In the genomic region with DNA sequence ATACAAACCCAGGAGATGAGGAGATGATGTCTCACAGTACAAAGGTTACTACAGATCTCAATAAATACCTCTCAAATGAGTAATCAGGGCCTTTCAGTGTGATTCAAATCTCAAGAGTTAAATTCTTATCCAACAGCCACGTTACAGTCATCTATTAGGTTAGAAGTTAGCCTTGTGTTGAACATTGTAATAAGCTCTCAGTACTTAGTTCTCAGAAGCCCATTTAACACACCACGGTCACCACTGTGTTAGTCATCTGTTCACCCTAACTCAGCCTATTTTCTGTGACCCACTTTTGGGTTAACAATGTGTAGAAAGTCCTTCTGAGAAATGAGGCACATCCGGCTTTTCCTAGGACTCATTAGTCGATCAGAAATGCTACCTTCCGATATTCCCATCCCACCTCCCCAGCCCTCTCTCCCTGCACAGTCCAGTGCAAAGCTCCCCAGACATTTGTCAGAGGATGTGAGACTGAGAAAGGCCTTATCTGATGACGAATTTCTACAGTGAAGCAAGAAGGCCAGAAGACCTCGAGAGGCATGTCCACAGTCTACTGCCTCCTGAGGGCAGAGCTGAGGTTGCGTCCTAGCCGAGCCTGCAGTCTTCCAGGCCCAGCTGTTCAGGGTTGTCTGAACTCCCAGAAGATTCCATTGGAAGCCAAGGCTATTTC, we compare ENCODE assay signal across 9 cellular contexts.
DNase-seq lines count a peak whose midpoint lies in the region; ATAC-seq and TF ChIP-seq lines count a peak whose summit lies in the region.
"Had no signal": no experiment of that assay in that cellular context is flagged by ENCODE, and none has a peak within 500 bp of the region (broad histone marks: within the 10 kb centered on the region; RNA-seq: fewer than 3 reads in every experiment).

No MANE protein-coding gene starts in this region.

- no peaks in the 10 kb centered on the region for H3K27me3 ChIP-seq in adrenal gland

- H3K4me1 ChIP-seq in adrenal gland (replicated peaks in 1 of 2): peaks cover 10 to 13% of the 10 kb centered on the region in 2 donors

- TF ChIP-seq CTCF in GM12872 (IDR thresholded peaks at IDR 0.05; ENCODE audit: insufficient read depth, low read depth, low read length): peak; percentile 81
- TF ChIP-seq CTCF in adrenal gland (IDR thresholded peaks at IDR 0.05): peak; percentile 12 to 48 (median 36)

- WGBS in adrenal gland, 4 donors: 29 to 42% (median 40%) methylated on average over 8 to 9 of the region's 9 CpGs

- H3K27ac ChIP-seq in adrenal gland: peak overlapping the region in 4 of 5 donors; percentile 51 to 90 (median 74)

- H3K4me3 ChIP-seq in adrenal gland: no peak overlapping the region

- no peak for TF ChIP-seq POLR2A in adrenal gland (IDR thresholded peaks at IDR 0.05)

- H3K9me3 ChIP-seq in adrenal gland (replicated peaks in 1 of 3): no peaks in the 10 kb centered on the region

- peaks cover 0 to 7% of the 10 kb centered on the region in 2 donors for H3K36me3 ChIP-seq in adrenal gland (replicated peaks in 1 of 2)

- peak in 6 of 7 donors; percentile 50 to 71 (median 68) for DNase-seq in adrenal gland
- DNase-seq in left colon: no peak
- no peak for DNase-seq in left lobe of liver (ENCODE audit: low spot score)
- no peak for DNase-seq in NCI-H1092 treated with DMSO at 0.1 percent for 48 hours (lab: John Stamatoyannopoulos, UW)
- DNase-seq in NCI-H187 treated with DMSO at 0.1 percent for 48 hours (lab: John Stamatoyannopoulos, UW): no peak
- DNase-seq: activated naive CD8-positive, alpha-beta T cell treated with anti-CD3 and anti-CD28 coated beads, Interleukin-2, amount 10 ng/mL, durations not matched to agents 7 days and 5 days had no signal

- ATAC-seq in GM21423 (IDR thresholded peaks at IDR 0.05; ENCODE audit: unreplicated experiment) (peak; percentile 58), HG03565 (IDR thresholded peaks at IDR 0.05; ENCODE audit: unreplicated experiment) (peak; percentile 50), left colon (peak; percentile 95), left lobe of liver (no peak)

- intact Hi-C loops in adrenal gland (cut with DNase I) (no loop called here), left colon (cut with DNase I, micrococcal nuclease) (no loop called here)

Comparison
In these comparisons a context has a peak if more than half of its experiments do, and no peak if none do; other contexts are left out.
1. DNase-seq: peak in adrenal gland (6 of 7); none in left colon (0 of 2), left lobe of liver (single experiment), NCI-H1092 treated with DMSO at 0.1 percent for 48 hours (single experiment) and NCI-H187 treated with DMSO at 0.1 percent for 48 hours (single experiment).